Comparison of ENCODE assay signal across 8 cellular contexts in the genomic region with DNA sequence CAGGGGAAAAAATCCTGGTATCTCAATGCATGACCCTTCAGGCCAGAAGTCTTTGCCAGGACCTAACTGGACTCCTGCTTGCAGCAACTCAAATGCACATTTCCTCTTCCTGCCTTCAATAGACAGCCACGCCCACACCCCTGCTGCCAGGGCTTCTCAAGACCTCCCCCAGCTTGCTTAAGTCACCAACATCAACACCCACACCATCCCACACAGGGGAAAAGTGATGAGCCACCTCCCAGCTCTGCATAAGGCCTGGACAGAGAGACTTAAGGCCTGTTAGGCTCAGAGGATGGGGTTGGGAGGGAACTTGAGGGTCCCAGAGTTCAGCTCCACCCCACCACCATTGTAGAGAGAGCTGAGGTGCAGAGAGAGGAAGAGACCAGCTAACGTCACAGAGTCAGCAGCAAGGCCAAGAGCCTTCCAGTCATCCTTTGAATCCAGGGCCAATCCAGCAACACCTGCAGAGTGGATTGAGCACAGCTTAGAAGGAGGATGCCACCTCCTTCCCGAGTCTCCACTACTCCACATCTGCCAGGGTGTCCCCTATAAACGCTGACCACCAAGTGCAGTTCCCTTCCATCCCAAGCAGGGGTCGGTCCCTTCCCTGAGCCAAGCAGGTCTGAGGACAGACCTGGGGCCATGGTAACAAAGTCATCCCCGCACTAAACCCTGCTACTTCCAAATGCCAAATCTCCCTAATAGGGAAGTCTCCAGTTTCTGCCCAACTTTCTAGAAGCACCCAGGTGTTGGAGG. TPM values are rescaled to one million over a fixed set of nuclear protein-coding genes. Genes with fewer than 3 reads are reported as not detected.
DNase-seq lines count a peak whose midpoint lies in the region; ATAC-seq and TF ChIP-seq lines count a peak whose summit lies in the region.

No MANE protein-coding gene starts in this region.

- H2AFZ ChIP-seq in H9 (ENCODE audit: low read length), result no peak overlapping the region

- no peak overlapping the region for H3K23ac ChIP-seq in H9 (ENCODE audit: insufficient read length, low read depth, low read length)

- DNase-seq in AG08396 (ENCODE audit: low spot score) (peak; percentile 82), H9 (peak; percentile 79), T-cell (peak; percentile 47 to 86 (median 76)), adrenal gland (peak in 6 of 7 donors; percentile 59 to 80 (median 64)), iris pigment epithelial cell (ENCODE audit: low read depth) (peak; percentile 84), NCI-H187 (lab: John Stamatoyannopoulos, UW) (no peak), NCI-H1436 treated with DMSO at 0.1 percent for 48 hours (lab: John Stamatoyannopoulos, UW) (no peak)
- peak; percentile 42 for DNase-seq in stimulated activated CD8-positive, alpha-beta memory T cell treated with anti-CD3 and anti-CD28 coated beads, Interleukin-12 subunit alpha, Interleukin-12 subunit beta, amount 100 ng/mL, for 24 hours (ENCODE audit: extremely low read depth)

- H3K36me3 ChIP-seq in adrenal gland (replicated peaks in 1 of 2), result peaks cover 0 to 4% of the 10 kb centered on the region in 2 donors

- peaks cover 3% of the 10 kb centered on the region; the same call in 1 of the 2 replicates for H3K79me2 ChIP-seq in H9 (ENCODE audit: insufficient read depth, low read length)

- H2BK20ac ChIP-seq in H9 (ENCODE audit: low read depth, low read length, poor library complexity, severe bottlenecking), result no peak overlapping the region

- H4K8ac ChIP-seq in H9 (replicated peaks; ENCODE audit: insufficient read length, low read depth, low read length), result no peak overlapping the region

- peak; percentile 62 to 85 (median 84) for ATAC-seq in T-cell (replicated peaks in 1 of 4)

- no peak overlapping the region for H3K4ac ChIP-seq in H9 (ENCODE audit: low read depth, low read length)

- POLR2A ChIA-PET in T-cell (lab: Charles Lee), result interaction anchor here in 1 of 2 donors (0.5 kb wide), 2 partner anchors 49 to 136 kb away, joined by 11 read pairs; no protein-coding TSS in a partner anchor

- H3K9me3 ChIP-seq in H9 (ENCODE audit: control insufficient read depth, low read depth, low read length), result no peaks in the 10 kb centered on the region
- H3K9me3 ChIP-seq in adrenal gland (replicated peaks in 1 of 3), result no peaks in the 10 kb centered on the region

- no peak overlapping the region for H2AK5ac ChIP-seq in H9 (ENCODE audit: insufficient read length, low read length)

- no peak overlapping the region for H2BK12ac ChIP-seq in H9 (ENCODE audit: insufficient read length, low read depth, low read length)

- intact Hi-C loops in adrenal gland (cut with DNase I), result no loop called here

- H3K27me3 ChIP-seq in H9 (ENCODE audit: insufficient read depth, low read length) (no peaks in the 10 kb centered on the region), adrenal gland (no peaks in the 10 kb centered on the region)

- H3K4me3 Mint-ChIP-seq in H9 (peak overlapping the region in 1 of 2 experiments; percentile 9; a peak in 2 of 5 replicates), T-cell (peak overlapping the region; percentile 13 to 59 (median 35))

- no peaks in the 10 kb centered on the region for H3K23me2 ChIP-seq in H9 (ENCODE audit: insufficient read length, low read depth, low read length, poor library complexity, severe bottlenecking)

- no peak overlapping the region for H4K5ac ChIP-seq in H9 (ENCODE audit: insufficient read length, low read depth, low read length)

- peaks cover 3% of the 10 kb centered on the region for H4K20me1 ChIP-seq in H9 (ENCODE audit: control insufficient read depth, insufficient read depth, insufficient read length)

- no peak overlapping the region for H2BK15ac ChIP-seq in H9 (ENCODE audit: low read depth, low read length)

- H3K27me3 Mint-ChIP-seq in H9 (ENCODE audit: low read depth), result no peaks in the 10 kb centered on the region
- no peaks in the 10 kb centered on the region for H3K27me3 Mint-ChIP-seq in T-cell

- H3K9me3 Mint-ChIP-seq in H9 (no peaks in the 10 kb centered on the region; a peak in 1 of 5 replicates), T-cell (no peaks in the 10 kb centered on the region)

- H3K27ac ChIP-seq in H9 (ENCODE audit: insufficient read length, low read depth, low read length) (no peak overlapping the region), adrenal gland (peak overlapping the region in 2 of 5 donors; percentile 12 to 52)

- peak overlapping the region; percentile 0 for H3K4me2 ChIP-seq in H9 (ENCODE audit: insufficient read depth, insufficient read length, low read length)

- no peak overlapping the region for H3K56ac ChIP-seq in H9 (ENCODE audit: insufficient read length, low read depth, low read length)

- H2BK120ac ChIP-seq in H9 (ENCODE audit: low read depth, low read length, poor library complexity, severe bottlenecking), result no peak overlapping the region

- H3K4me1 ChIP-seq in H9 (ENCODE audit: insufficient read depth, low read length), result peaks cover 5% of the 10 kb centered on the region; the same call in 1 of the 2 replicates
- H3K4me1 ChIP-seq in adrenal gland (replicated peaks in 1 of 2), result peaks cover 6 to 22% of the 10 kb centered on the region in 2 donors

- H3K18ac ChIP-seq in H9 (ENCODE audit: insufficient read length, low read depth, low read length), result no peak overlapping the region

- H3K4me3 ChIP-seq in adrenal gland, result no peak overlapping the region

- no peak overlapping the region for H3T11ph ChIP-seq in H9 (ENCODE audit: low read length)

- no peak overlapping the region for H2BK5ac ChIP-seq in H9 (ENCODE audit: insufficient read length, low read length)

- H3K27ac Mint-ChIP-seq in H9, result peak overlapping the region; percentile 2 to 81 (median 3); a peak in 6 of 7 replicates
- H3K27ac Mint-ChIP-seq in T-cell, result peak overlapping the region; percentile 91 to 95

- peaks cover 29 to 65% (median 54%) of the 10 kb centered on the region in 3 experiments for H3K36me3 Mint-ChIP-seq in H9 (ENCODE audit: insufficient read depth in 1 of 3, low read depth in 3 of 3)
- H3K36me3 Mint-ChIP-seq in T-cell, result peaks cover 21% of the 10 kb centered on the region

- no peak overlapping the region for H3K9ac ChIP-seq in H9 (ENCODE audit: extremely low read depth, insufficient read length, low read length)

- H4K91ac ChIP-seq in H9 (ENCODE audit: insufficient read length, low read depth, low read length), result no peak overlapping the region

- H3K14ac ChIP-seq in H9 (ENCODE audit: insufficient read depth, low read length), result no peak overlapping the region

- peaks cover 10% of the 10 kb centered on the region for H3K79me1 ChIP-seq in H9 (ENCODE audit: insufficient read depth, low read depth, low read length, poor library complexity, severe bottlenecking)

- H3K4me1 Mint-ChIP-seq in H9 (peaks cover 32 to 41% of the 10 kb centered on the region in 2 experiments), T-cell (peaks cover 41 to 53% (median 51%) of the 10 kb centered on the region in 3 donors)

- no peak for TF ChIP-seq POLR2A in adrenal gland (IDR thresholded peaks at IDR 0.05)

- 0 out of 3 replicates have a peak, but pooled peaks have one; percentile 11 for TF ChIP-seq CTCF in H9 (conservative IDR thresholded peaks at IDR 0.05)
- TF ChIP-seq CTCF in adrenal gland (IDR thresholded peaks at IDR 0.05), result no peak

- no CpG with 5 or more reads among the region's 6 CpGs for WGBS in H9 (ENCODE audit: extremely low coverage, insufficient read length, low lambda C conversion rate)
- WGBS in adrenal gland, 4 donors, result 78 to 84% (median 82%) methylated on average over 5 to 6 of the region's 6 CpGs

- CTCF ChIA-PET in T-cell (lab: Charles Lee), result interaction anchor here in 1 of 2 donors (0.5 kb wide), 1 partner anchor 621 kb away, joined by 3 read pairs; no protein-coding TSS in a partner anchor

RNA-seq across cellular contexts. Expression of gene KDM2B, which starts 50.0 kb away (rescaled TPM):
- total RNA-seq in H9 (2021) (137 and 143 TPM in 2 replicates), T-cell (100 to 1,000 TPM in 2 of 5 donors, 10 to 100 TPM in 3; 74.1 to 102 (median 95.8) TPM), adrenal gland (10 to 100 TPM in 7 of 8 donors, 1 to 10 TPM in 1; 9.1 to 40.6 (median 18.0) TPM)
- 10 to 100 TPM in 2 of 3 donors, 1 to 10 TPM in 1; 5.0 to 19.7 (median 10.2) TPM for polyA plus RNA-seq in adrenal gland

Comparison
In these comparisons a context has a peak if more than half of its experiments do, and no peak if none do; other contexts are left out.
1. DNase-seq: peak in AG08396 (single experiment), H9 (single experiment), T-cell (34 of 34), adrenal gland (6 of 7), iris pigment epithelial cell (single experiment) and stimulated activated CD8-positive, alpha-beta memory T cell treated with anti-CD3 and anti-CD28 coated beads, Interleukin-12 subunit alpha, Interleukin-12 subunit beta, amount 100 ng/mL, for 24 hours (single experiment); none in NCI-H187 (0 of 2) and NCI-H1436 treated with DMSO at 0.1 percent for 48 hours (single experiment).